In genomic region chr13:41962994-41963393, GRCh38 we compare ENCODE assay signal across 23 cellular contexts. TPM values are rescaled to one million over a fixed set of nuclear protein-coding genes. Genes with fewer than 3 reads are reported as not detected.
DNase-seq lines count a peak whose midpoint lies in the region; FAIRE-seq and TF ChIP-seq lines count a peak whose summit lies in the region.
"Had no signal": no experiment of that assay in that cellular context is flagged by ENCODE, and none has a peak within 500 bp of the region (broad histone marks: within the 10 kb centered on the region; RNA-seq: fewer than 3 reads in every experiment).

No MANE protein-coding gene starts in this region.

- no peak overlapping the region for H3K4me2 ChIP-seq in Loucy (ENCODE audit: low read depth, low read length, poor library complexity, severe bottlenecking)
- H3K4me2 ChIP-seq: BLaER1 treated with 17β-estradiol and CSF1 and Interleukin-3, amounts not matched to agents 10 nM and 100 nM had no signal

- FAIRE-seq in bronchial epithelial cell (lab: Jason Lieb, UNC): no peak
- FAIRE-seq: H1, small intestine, TTC549 had no signal

- H3K9me3 ChIP-seq in Loucy (ENCODE audit: insufficient read depth, low read depth, low read length): no peaks in the 10 kb centered on the region
- H3K9me3 ChIP-seq: BLaER1 treated with 17β-estradiol and CSF1 and Interleukin-3, amounts not matched to agents 10 nM and 100 nM; Caco-2; heart right ventricle; SJSA1 had no signal

- intact Hi-C loops in activated naive CD4-positive, alpha-beta T cell treated with anti-CD3 and anti-CD28 coated beads for 36 hours (cut with micrococcal nuclease): loop anchor here (1.0 to 5.0 kb wide), 7 partner anchors 32 to 901 kb away; partner anchors contain the start of genes AKAP11, DGKH, RGCC and WBP4

- H3K9me3 Mint-ChIP-seq in activated naive CD4-positive, alpha-beta T cell treated with anti-CD3 and anti-CD28 coated beads for 36 hours: no peaks in the 10 kb centered on the region
- H3K9me3 Mint-ChIP-seq in activated naive CD4-positive, alpha-beta T cell treated with anti-CD3 and anti-CD28 coated beads, Interleukin-2, amount 10 ng/mL, durations not matched to agents 7 days and 5 days: no peaks in the 10 kb centered on the region
- no peaks in the 10 kb centered on the region for H3K9me3 Mint-ChIP-seq in stimulated activated naive CD8-positive, alpha-beta T cell treated with anti-CD3 and anti-CD28 coated beads, Interleukin-15, Interleukin-2, amounts not matched to agents 100 ng/mL and 50 ng/mL, for 24 hours

- H3K4me3 ChIP-seq in Loucy (ENCODE audit: low read length, poor library complexity, severe bottlenecking) (no peak overlapping the region), bronchial epithelial cell (ENCODE audit: low read depth, low read length) (no peak overlapping the region)
- H3K4me3 ChIP-seq: BLaER1 treated with 17β-estradiol and CSF1 and Interleukin-3, amounts not matched to agents 10 nM and 100 nM; heart right ventricle; SJSA1 had no signal

- peak overlapping the region; percentile 38 for H2AFZ ChIP-seq in Loucy (ENCODE audit: low read length)

- H3K27me3 Mint-ChIP-seq in activated naive CD4-positive, alpha-beta T cell treated with anti-CD3 and anti-CD28 coated beads for 36 hours (ENCODE audit: low read depth): no peaks in the 10 kb centered on the region
- H3K27me3 Mint-ChIP-seq in activated naive CD4-positive, alpha-beta T cell treated with anti-CD3 and anti-CD28 coated beads, Interleukin-2, amount 10 ng/mL, durations not matched to agents 7 days and 5 days: peaks cover 3% of the 10 kb centered on the region
- peaks cover 2% of the 10 kb centered on the region for H3K27me3 Mint-ChIP-seq in stimulated activated naive CD8-positive, alpha-beta T cell treated with anti-CD3 and anti-CD28 coated beads, Interleukin-15, Interleukin-2, amounts not matched to agents 100 ng/mL and 50 ng/mL, for 24 hours

- no peak overlapping the region for H3K4me3 Mint-ChIP-seq in activated naive CD4-positive, alpha-beta T cell treated with anti-CD3 and anti-CD28 coated beads for 36 hours
- no peak overlapping the region for H3K4me3 Mint-ChIP-seq in activated naive CD4-positive, alpha-beta T cell treated with anti-CD3 and anti-CD28 coated beads, Interleukin-2, amount 10 ng/mL, durations not matched to agents 7 days and 5 days
- no peak overlapping the region for H3K4me3 Mint-ChIP-seq in stimulated activated naive CD8-positive, alpha-beta T cell treated with anti-CD3 and anti-CD28 coated beads, Interleukin-15, Interleukin-2, amounts not matched to agents 100 ng/mL and 50 ng/mL, for 24 hours

- H3F3A ChIP-seq in Loucy (ENCODE audit: low read depth): no peaks in the 10 kb centered on the region

- peaks cover 44% of the 10 kb centered on the region for H3K4me1 Mint-ChIP-seq in activated naive CD4-positive, alpha-beta T cell treated with anti-CD3 and anti-CD28 coated beads for 36 hours (ENCODE audit: low read depth)
- H3K4me1 Mint-ChIP-seq in activated naive CD4-positive, alpha-beta T cell treated with anti-CD3 and anti-CD28 coated beads, Interleukin-2, amount 10 ng/mL, durations not matched to agents 7 days and 5 days: peaks cover 31% of the 10 kb centered on the region
- peaks cover 49% of the 10 kb centered on the region for H3K4me1 Mint-ChIP-seq in stimulated activated naive CD8-positive, alpha-beta T cell treated with anti-CD3 and anti-CD28 coated beads, Interleukin-15, Interleukin-2, amounts not matched to agents 100 ng/mL and 50 ng/mL, for 24 hours (ENCODE audit: low read depth)

- no peaks in the 10 kb centered on the region for H3K27me3 ChIP-seq in Loucy (ENCODE audit: insufficient read depth, low read length, poor library complexity, severe bottlenecking)
- H3K27me3 ChIP-seq in bronchial epithelial cell (ENCODE audit: control insufficient read depth, insufficient read depth, low read length): no peaks in the 10 kb centered on the region
- H3K27me3 ChIP-seq: heart right ventricle, SJSA1 had no signal

- peak; percentile 55 for DNase-seq in activated naive CD4-positive, alpha-beta T cell treated with anti-CD3 and anti-CD28 coated beads for 36 hours
- no peak for DNase-seq in activated naive CD4-positive, alpha-beta T cell treated with anti-CD3 and anti-CD28 coated beads, Interleukin-2, amount 10 ng/mL, durations not matched to agents 7 days and 5 days
- peak; percentile 99 for DNase-seq in bronchial epithelial cell (ENCODE audit: low read depth)
- DNase-seq in activated effector memory CD4-positive, alpha-beta T cell treated with anti-CD3 and anti-CD28 coated beads, Interleukin-2, amount 50 U/mL, for 16 hours: no peak
- DNase-seq in NCI-H226: no peak
- DNase-seq: activated CD4-positive, alpha-beta T cell treated with anti-CD3 and anti-CD28 coated beads for 4 hours; activated CD8-positive, alpha-beta memory T cell treated with anti-CD3 and anti-CD28 coated beads, Interleukin-2, amount 50 U/mL, for 48 hours; Caco-2; DMS79 treated with DMSO at 0.1 percent for 48 hours; heart right ventricle; left colon; naive B cell; NCI-H1694 treated with DMSO at 0.1 percent for 48 hours; NCI-H2171 treated with DMSO at 0.1 percent for 48 hours; NCI-H526 treated with DMSO at 0.1 percent for 48 hours; small intestine; stimulated activated CD4-positive, alpha-beta T cell treated with anti-CD3 and anti-CD28 coated beads, Interleukin-2, amount 100 ng/mL, for 24 hours had no signal

- peaks cover 2% of the 10 kb centered on the region for H3K36me3 Mint-ChIP-seq in activated naive CD4-positive, alpha-beta T cell treated with anti-CD3 and anti-CD28 coated beads for 36 hours (ENCODE audit: low read depth)
- H3K36me3 Mint-ChIP-seq in activated naive CD4-positive, alpha-beta T cell treated with anti-CD3 and anti-CD28 coated beads, Interleukin-2, amount 10 ng/mL, durations not matched to agents 7 days and 5 days: peaks cover 2% of the 10 kb centered on the region
- H3K36me3 Mint-ChIP-seq in stimulated activated naive CD8-positive, alpha-beta T cell treated with anti-CD3 and anti-CD28 coated beads, Interleukin-15, Interleukin-2, amounts not matched to agents 100 ng/mL and 50 ng/mL, for 24 hours (ENCODE audit: low read depth): peaks cover 4% of the 10 kb centered on the region

- H3K9me2 ChIP-seq in Loucy (replicated peaks; ENCODE audit: low read depth, low read length): no peaks in the 10 kb centered on the region

- peak overlapping the region; percentile 80 for H3K27ac Mint-ChIP-seq in activated naive CD4-positive, alpha-beta T cell treated with anti-CD3 and anti-CD28 coated beads for 36 hours
- no peak overlapping the region for H3K27ac Mint-ChIP-seq in activated naive CD4-positive, alpha-beta T cell treated with anti-CD3 and anti-CD28 coated beads, Interleukin-2, amount 10 ng/mL, durations not matched to agents 7 days and 5 days
- H3K27ac Mint-ChIP-seq in stimulated activated naive CD8-positive, alpha-beta T cell treated with anti-CD3 and anti-CD28 coated beads, Interleukin-15, Interleukin-2, amounts not matched to agents 100 ng/mL and 50 ng/mL, for 24 hours: peak overlapping the region; percentile 72
- H3K27ac Mint-ChIP-seq: naive B cell had no signal

- H3K79me2 ChIP-seq in Loucy (ENCODE audit: insufficient read depth, low read length): peaks cover 26% of the 10 kb centered on the region

- CTCF ChIA-PET in activated naive CD4-positive, alpha-beta T cell treated with anti-CD3 and anti-CD28 coated beads for 36 hours (lab: Charles Lee): interaction anchor here (0.9 to 1.1 kb wide), 3 partner anchors 40 to 78 kb away, joined by 3 to 4 read pairs (median 3); no protein-coding TSS in a partner anchor
- CTCF ChIA-PET in activated naive CD4-positive, alpha-beta T cell treated with anti-CD3 and anti-CD28 coated beads, Interleukin-2, amount 10 ng/mL, durations not matched to agents 7 days and 5 days (lab: Charles Lee): interaction anchor here (1.0 to 3.4 kb wide), 2 partner anchors 9 to 295 kb away, joined by 6 to 11 read pairs; no protein-coding TSS in a partner anchor

- H3K36me3 ChIP-seq in Loucy (ENCODE audit: insufficient read depth, low read length) (no peaks in the 10 kb centered on the region), bronchial epithelial cell (ENCODE audit: control insufficient read depth, insufficient read depth, low read length) (no peaks in the 10 kb centered on the region)
- H3K36me3 ChIP-seq: BLaER1 treated with 17β-estradiol and CSF1 and Interleukin-3, amounts not matched to agents 10 nM and 100 nM; heart right ventricle; SJSA1 had no signal

- TF ChIP-seq CTCF in Loucy (conservative IDR thresholded peaks at IDR 0.05; ENCODE audit: low read length): no peak
- TF ChIP-seq CTCF in bronchial epithelial cell (IDR thresholded peaks at IDR 0.05; ENCODE audit: insufficient read depth, low read length, severe bottlenecking): no peak

- no peak overlapping the region for H3K9ac ChIP-seq in Loucy (ENCODE audit: low read depth, low read length, poor library complexity, severe bottlenecking)
- H3K9ac ChIP-seq: BLaER1 treated with 17β-estradiol and CSF1 and Interleukin-3, amounts not matched to agents 10 nM and 100 nM had no signal

- H4K20me1 ChIP-seq in Loucy (ENCODE audit: insufficient read depth, low read length, poor library complexity, severe bottlenecking): no peaks in the 10 kb centered on the region
- H4K20me1 ChIP-seq: BLaER1 treated with 17β-estradiol and CSF1 and Interleukin-3, amounts not matched to agents 10 nM and 100 nM had no signal

- H3K4me1 ChIP-seq in Loucy (ENCODE audit: insufficient read depth, low read length, poor library complexity, severe bottlenecking): peaks cover 24% of the 10 kb centered on the region

RNA-seq across cellular contexts. Expression of gene VWA8, which starts 2.1 kb away (rescaled TPM):
- 10 to 100 TPM; 21.2 to 21.5 TPM for total RNA-seq in activated naive CD4-positive, alpha-beta T cell treated with anti-CD3 and anti-CD28 coated beads for 36 hours
- total RNA-seq in bronchial epithelial cell: 17.1 and 18.9 TPM in 2 replicates

Comparison
In these comparisons a context has a peak if more than half of its experiments do, and no peak if none do; other contexts are left out.
1. DNase-seq: peak in activated naive CD4-positive, alpha-beta T cell treated with anti-CD3 and anti-CD28 coated beads for 36 hours (single experiment) and bronchial epithelial cell (single experiment); none in activated naive CD4-positive, alpha-beta T cell treated with anti-CD3 and anti-CD28 coated beads, Interleukin-2, amount 10 ng/mL, durations not matched to agents 7 days and 5 days (single experiment), activated effector memory CD4-positive, alpha-beta T cell treated with anti-CD3 and anti-CD28 coated beads, Interleukin-2, amount 50 U/mL, for 16 hours (single experiment) and NCI-H226 (single experiment).